ENCODE assay signal across 16 cellular contexts in the genomic region with DNA sequence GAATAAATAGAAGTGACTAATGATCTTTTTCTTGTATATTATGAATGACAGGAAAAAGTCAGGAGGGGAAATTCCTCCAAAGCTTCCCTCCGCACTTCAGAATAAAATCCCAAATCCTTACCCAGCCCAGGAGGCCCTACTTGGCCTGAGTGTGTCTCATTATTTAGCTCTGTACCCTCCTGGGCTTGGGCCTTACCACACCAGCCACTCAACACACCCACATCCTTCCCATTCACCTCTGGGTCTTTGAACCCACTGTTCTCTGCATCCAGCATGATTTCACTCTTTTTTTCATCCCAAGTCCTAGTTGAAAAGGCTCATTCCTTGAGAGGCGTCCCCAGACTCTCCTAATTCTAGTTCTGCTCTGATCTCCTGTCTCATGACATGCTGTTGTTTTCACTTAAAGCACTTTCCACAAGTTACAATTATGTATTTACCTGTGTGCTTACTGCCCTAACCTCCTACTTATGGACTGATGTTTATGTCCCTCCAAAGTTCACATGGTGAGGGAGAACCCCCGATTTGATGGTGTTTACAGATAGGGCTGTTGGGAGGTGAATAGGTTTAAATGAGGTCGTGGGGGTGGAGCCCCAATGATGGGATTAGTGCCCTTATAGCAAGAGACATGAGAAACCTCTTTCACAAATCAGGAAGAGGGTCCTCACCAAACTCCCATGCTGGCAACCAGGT. TPM values are rescaled to one million over a fixed set of nuclear protein-coding genes. Genes with fewer than 3 reads are reported as not detected.
DNase-seq lines count a peak whose midpoint lies in the region; ATAC-seq and TF ChIP-seq lines count a peak whose summit lies in the region.
"Had no signal": no experiment of that assay in that cellular context is flagged by ENCODE, and none has a peak within 500 bp of the region (broad histone marks: within the 10 kb centered on the region; RNA-seq: fewer than 3 reads in every experiment).

No MANE protein-coding gene starts in this region.

- TF ChIP-seq CTCF in lung (IDR thresholded peaks at IDR 0.05; ENCODE audit: control extremely low read depth, extremely low read depth) (no peak), H9 (conservative IDR thresholded peaks at IDR 0.05) (no peak)

- H3K23me2 ChIP-seq in H9 (ENCODE audit: insufficient read length, low read depth, low read length, poor library complexity, severe bottlenecking): no peaks in the 10 kb centered on the region

- H2BK12ac ChIP-seq in H9 (ENCODE audit: insufficient read length, low read depth, low read length): no peak overlapping the region

- H2AFZ ChIP-seq in H9 (ENCODE audit: low read length): no peak overlapping the region

- H4K91ac ChIP-seq in H9 (ENCODE audit: insufficient read length, low read depth, low read length): no peak overlapping the region

- H3K79me1 ChIP-seq in H9 (ENCODE audit: insufficient read depth, low read depth, low read length, poor library complexity, severe bottlenecking): no peaks in the 10 kb centered on the region

- H2BK5ac ChIP-seq in H9 (ENCODE audit: insufficient read length, low read length): no peak overlapping the region

- H2BK120ac ChIP-seq in H9 (ENCODE audit: low read depth, low read length, poor library complexity, severe bottlenecking): no peak overlapping the region

- H3K4me3 ChIP-seq in lung (no peak overlapping the region), stomach smooth muscle (ENCODE audit: low read length in 2 of 2) (no peak overlapping the region)
- H3K4me3 ChIP-seq: dorsolateral prefrontal cortex had no signal

- in situ Hi-C loops in KBM-7 (cut with MboI; ENCODE audit: low pct_unique_long_range_greater_than_20kb, low sequenced_read_pairs): no loop called here

- no peaks in the 10 kb centered on the region for H3K79me2 ChIP-seq in H9 (ENCODE audit: insufficient read depth, low read length)

- H3K27me3 ChIP-seq in lung (ENCODE audit: control insufficient read depth, insufficient read depth) (no peaks in the 10 kb centered on the region), stomach smooth muscle (ENCODE audit: control insufficient read depth in 1 of 2, insufficient read depth in 2 of 2, low read length in 2 of 2) (no peaks in the 10 kb centered on the region), H9 (ENCODE audit: insufficient read depth, low read length) (no peaks in the 10 kb centered on the region)
- H3K27me3 ChIP-seq: dorsolateral prefrontal cortex had no signal

- no peak for ATAC-seq in activated naive CD8-positive, alpha-beta T cell treated with anti-CD3 and anti-CD28 coated beads, Interleukin-2, amount 50 U/mL, for 24 hours
- ATAC-seq in lung (ENCODE audit: insufficient read depth, low FRiP score) (no peak), GM18870 (IDR thresholded peaks at IDR 0.05; ENCODE audit: unreplicated experiment) (no peak)

- H2AK5ac ChIP-seq in H9 (ENCODE audit: insufficient read length, low read length): no peak overlapping the region

- H3K4ac ChIP-seq in H9 (ENCODE audit: low read depth, low read length): no peak overlapping the region

- no peak overlapping the region for H4K8ac ChIP-seq in H9 (replicated peaks; ENCODE audit: insufficient read length, low read depth, low read length)

- H3K18ac ChIP-seq in H9 (ENCODE audit: insufficient read length, low read depth, low read length): no peak overlapping the region

- no peaks in the 10 kb centered on the region for H3K27me3 Mint-ChIP-seq in T-helper 1 cell treated with Interleukin-12 subunit alpha and Interleukin-12 subunit beta and Interleukin-4 antibody, amounts not matched to agents 30 μg/mL and 1 μg/mL, for 36 hours (ENCODE audit: low read depth)
- no peaks in the 10 kb centered on the region for H3K27me3 Mint-ChIP-seq in activated naive CD8-positive, alpha-beta T cell treated with anti-CD3 and anti-CD28 coated beads, Interleukin-2, amount 50 U/mL, for 24 hours
- H3K27me3 Mint-ChIP-seq in H9 (ENCODE audit: low read depth): peaks cover 11% of the 10 kb centered on the region

- no peak overlapping the region for H3K23ac ChIP-seq in H9 (ENCODE audit: insufficient read length, low read depth, low read length)

- H2BK20ac ChIP-seq in H9 (ENCODE audit: low read depth, low read length, poor library complexity, severe bottlenecking): no peak overlapping the region

- H3K9me3 ChIP-seq in lung (ENCODE audit: control insufficient read depth in 2 of 2, insufficient read depth in 1 of 2, low read length in 1 of 2): no peaks in the 10 kb centered on the region
- H3K9me3 ChIP-seq in stomach smooth muscle (ENCODE audit: control insufficient read depth in 2 of 2, low read length in 2 of 2): no peaks in the 10 kb centered on the region
- no peaks in the 10 kb centered on the region for H3K9me3 ChIP-seq in H9 (ENCODE audit: control insufficient read depth, low read depth, low read length)

- DNase-seq in T-helper 1 cell (no peak), lung (ENCODE audit: low spot score) (peak; percentile 25), KBM-7 (no peak), H9 (no peak)
- no peak for DNase-seq in activated naive CD8-positive, alpha-beta T cell treated with anti-CD3 and anti-CD28 coated beads, Interleukin-2, amount 50 U/mL, for 24 hours
- DNase-seq: activated naive CD4-positive, alpha-beta T cell treated with Interleukin-2 at 50 U/mL for 16 hours; DMS153; dorsolateral prefrontal cortex; NCI-H1092; NCI-H510A treated with DMSO at 0.1 percent for 48 hours; SHP77 treated with DMSO at 0.1 percent for 48 hours had no signal

- 59 to 77% methylated on average over 4 of the region's 4 CpGs for WGBS in lung, 2 donors
- no CpG with 5 or more reads among the region's 4 CpGs for WGBS in H9 (ENCODE audit: extremely low coverage, insufficient read length, low lambda C conversion rate)

- no peak overlapping the region for H4K5ac ChIP-seq in H9 (ENCODE audit: insufficient read length, low read depth, low read length)

- peaks cover 78% of the 10 kb centered on the region for H3K4me1 Mint-ChIP-seq in T-helper 1 cell treated with Interleukin-12 subunit alpha and Interleukin-12 subunit beta and Interleukin-4 antibody, amounts not matched to agents 30 μg/mL and 1 μg/mL, for 36 hours (ENCODE audit: low read depth)
- H3K4me1 Mint-ChIP-seq in activated naive CD8-positive, alpha-beta T cell treated with anti-CD3 and anti-CD28 coated beads, Interleukin-2, amount 50 U/mL, for 24 hours: peaks cover 93% of the 10 kb centered on the region
- peaks cover 19 to 21% of the 10 kb centered on the region in 2 experiments for H3K4me1 Mint-ChIP-seq in H9

- no peak overlapping the region for H3K4me2 ChIP-seq in H9 (ENCODE audit: insufficient read depth, insufficient read length, low read length)

- H3K4me3 Mint-ChIP-seq in T-helper 1 cell treated with Interleukin-12 subunit alpha and Interleukin-12 subunit beta and Interleukin-4 antibody, amounts not matched to agents 30 μg/mL and 1 μg/mL, for 36 hours: peak overlapping the region; percentile 10
- H3K4me3 Mint-ChIP-seq in activated naive CD8-positive, alpha-beta T cell treated with anti-CD3 and anti-CD28 coated beads, Interleukin-2, amount 50 U/mL, for 24 hours: no peak overlapping the region
- no peak overlapping the region for H3K4me3 Mint-ChIP-seq in H9

- H3K4me1 ChIP-seq in lung (ENCODE audit: control insufficient read depth in 2 of 2, insufficient read depth in 2 of 2, low read length in 2 of 2): peaks cover 52 to 73% of the 10 kb centered on the region in 2 donors
- peaks cover 80% of the 10 kb centered on the region for H3K4me1 ChIP-seq in stomach smooth muscle (ENCODE audit: control insufficient read depth, insufficient read depth, low read length)
- peaks cover 5% of the 10 kb centered on the region; the same call in 1 of the 2 replicates for H3K4me1 ChIP-seq in H9 (ENCODE audit: insufficient read depth, low read length)

- peaks cover 20% of the 10 kb centered on the region for H3K36me3 Mint-ChIP-seq in T-helper 1 cell treated with Interleukin-12 subunit alpha and Interleukin-12 subunit beta and Interleukin-4 antibody, amounts not matched to agents 30 μg/mL and 1 μg/mL, for 36 hours (ENCODE audit: low read depth)
- peaks cover 13% of the 10 kb centered on the region for H3K36me3 Mint-ChIP-seq in activated naive CD8-positive, alpha-beta T cell treated with anti-CD3 and anti-CD28 coated beads, Interleukin-2, amount 50 U/mL, for 24 hours (ENCODE audit: low read depth)
- H3K36me3 Mint-ChIP-seq in H9 (ENCODE audit: insufficient read depth in 1 of 3, low read depth in 3 of 3): no peaks in the 10 kb centered on the region; a peak in 1 of 7 replicates

- no peak overlapping the region for H3K14ac ChIP-seq in H9 (ENCODE audit: insufficient read depth, low read length)

- H3T11ph ChIP-seq in H9 (ENCODE audit: low read length): no peak overlapping the region

- H3K27ac ChIP-seq in lung (ENCODE audit: low read depth in 1 of 2, low read length in 1 of 2) (peak overlapping the region; percentile 48 to 95), stomach smooth muscle (ENCODE audit: low read length) (peak overlapping the region; percentile 92), H9 (ENCODE audit: insufficient read length, low read depth, low read length) (no peak overlapping the region)
- H3K27ac ChIP-seq: 22Rv1, HL-60 had no signal

- H4K20me1 ChIP-seq in H9 (ENCODE audit: control insufficient read depth, insufficient read depth, insufficient read length): no peaks in the 10 kb centered on the region

- no peak overlapping the region for H3K56ac ChIP-seq in H9 (ENCODE audit: insufficient read length, low read depth, low read length)

- H3K9ac ChIP-seq in stomach smooth muscle (ENCODE audit: low read length in 2 of 2) (no peak overlapping the region), H9 (ENCODE audit: extremely low read depth, insufficient read length, low read length) (no peak overlapping the region)

- H3K36me3 ChIP-seq in lung (ENCODE audit: control insufficient read depth in 2 of 2, insufficient read depth in 2 of 2, low read length in 2 of 2) (no peaks in the 10 kb centered on the region), stomach smooth muscle (ENCODE audit: control insufficient read depth in 2 of 2, insufficient read depth in 2 of 2, low read length in 2 of 2) (no peaks in the 10 kb centered on the region)

- peak overlapping the region; percentile 0 for H3K27ac Mint-ChIP-seq in T-helper 1 cell treated with Interleukin-12 subunit alpha and Interleukin-12 subunit beta and Interleukin-4 antibody, amounts not matched to agents 30 μg/mL and 1 μg/mL, for 36 hours
- peak overlapping the region; percentile 68 for H3K27ac Mint-ChIP-seq in activated naive CD8-positive, alpha-beta T cell treated with anti-CD3 and anti-CD28 coated beads, Interleukin-2, amount 50 U/mL, for 24 hours
- H3K27ac Mint-ChIP-seq in H9: no peak overlapping the region; a peak in 1 of 7 replicates

- H3K9me3 Mint-ChIP-seq in T-helper 1 cell treated with Interleukin-12 subunit alpha and Interleukin-12 subunit beta and Interleukin-4 antibody, amounts not matched to agents 30 μg/mL and 1 μg/mL, for 36 hours: no peaks in the 10 kb centered on the region
- peaks cover 4% of the 10 kb centered on the region for H3K9me3 Mint-ChIP-seq in activated naive CD8-positive, alpha-beta T cell treated with anti-CD3 and anti-CD28 coated beads, Interleukin-2, amount 50 U/mL, for 24 hours
- H3K9me3 Mint-ChIP-seq in H9: no peaks in the 10 kb centered on the region

- no peak overlapping the region for H2BK15ac ChIP-seq in H9 (ENCODE audit: low read depth, low read length)

RNA-seq across cellular contexts. Expression of gene NOD1, which starts 6.4 kb away (rescaled TPM):
- total RNA-seq in lung (10 to 100 TPM; 22.0 to 46.1 TPM), H9 (2021) (4.9 and 5.3 TPM in 2 replicates)
- 10 to 100 TPM; 11.5 to 21.0 TPM for polyA plus RNA-seq in lung

RNA-seq across cellular contexts. Expression of gene GGCT, which starts 32.4 kb away (rescaled TPM):
- total RNA-seq in lung: 10 to 100 TPM; 33.1 to 38.1 TPM
- polyA plus RNA-seq in lung: 10 to 100 TPM; 45.0 to 90.1 TPM
- 84.9 and 85.0 TPM in 2 replicates for total RNA-seq in H9 (2021)

Comparison
In these comparisons a context has a peak if more than half of its experiments do, and no peak if none do; other contexts are left out.
1. H3K27ac Mint-ChIP-seq: peak in T-helper 1 cell treated with Interleukin-12 subunit alpha and Interleukin-12 subunit beta and Interleukin-4 antibody, amounts not matched to agents 30 μg/mL and 1 μg/mL, for 36 hours (single experiment) and activated naive CD8-positive, alpha-beta T cell treated with anti-CD3 and anti-CD28 coated beads, Interleukin-2, amount 50 U/mL, for 24 hours (single experiment); none in H9 (0 of 3).